In genomic region chr5:173926359-173926758, GRCh38 we compare ENCODE assay signal across 13 cellular contexts. TPM values are rescaled to one million over a fixed set of nuclear protein-coding genes. Genes with fewer than 3 reads are reported as not detected.
DNase-seq lines count a peak whose midpoint lies in the region; ATAC-seq and TF ChIP-seq lines count a peak whose summit lies in the region.
"Had no signal": no experiment of that assay in that cellular context is flagged by ENCODE, and none has a peak within 500 bp of the region (broad histone marks: within the 10 kb centered on the region; RNA-seq: fewer than 3 reads in every experiment).

No MANE protein-coding gene starts in this region.

- no peak overlapping the region for H3K4me3 Mint-ChIP-seq in activated naive CD8-positive, alpha-beta T cell treated with anti-CD3 and anti-CD28 coated beads, Interleukin-2, amount 50 U/mL, for 24 hours
- H3K4me3 Mint-ChIP-seq: activated CD8-positive, alpha-beta T cell treated with anti-CD3 and anti-CD28 coated beads, Interleukin-2, amount 10 ng/mL, durations not matched to agents 7 days and 5 days; H9; memory B cell had no signal

- 39% methylated on average over 2 of the region's 2 CpGs for WGBS in mesenchymal stem cell

- H3K36me3 ChIP-seq in Panc1 (ENCODE audit: control insufficient read depth, insufficient read depth, low read length) = no peaks in the 10 kb centered on the region
- H3K36me3 ChIP-seq in mesenchymal stem cell (ENCODE audit: control insufficient read depth in 1 of 2, insufficient read depth in 2 of 2, low read depth in 1 of 2, low read length in 2 of 2) = peaks cover 7 to 24% of the 10 kb centered on the region in 2 experiments
- H3K36me3 ChIP-seq in colonic mucosa = no peaks in the 10 kb centered on the region

- H3K4me1 ChIP-seq in Panc1 (ENCODE audit: control insufficient read depth, insufficient read depth, low read length) (no peaks in the 10 kb centered on the region), mesenchymal stem cell (ENCODE audit: control insufficient read depth, insufficient read depth, low read depth, low read length) (peaks cover 5% of the 10 kb centered on the region), colonic mucosa (no peaks in the 10 kb centered on the region)

- no peak overlapping the region for H4K91ac ChIP-seq in mesenchymal stem cell (ENCODE audit: low read length)

- H2AK5ac ChIP-seq in mesenchymal stem cell (ENCODE audit: low read length, severe bottlenecking) = no peak overlapping the region

- H3K18ac ChIP-seq in mesenchymal stem cell (ENCODE audit: low read depth in 1 of 2, low read length in 2 of 2) = no peak overlapping the region

- no peaks in the 10 kb centered on the region for H3K27me3 Mint-ChIP-seq in activated naive CD8-positive, alpha-beta T cell treated with anti-CD3 and anti-CD28 coated beads, Interleukin-2, amount 50 U/mL, for 24 hours
- H3K27me3 Mint-ChIP-seq: memory B cell had no signal

- ATAC-seq in Panc1 = no peak
- ATAC-seq in esophagus mucosa = peak; percentile 26
- no peak for ATAC-seq in HG02870 (IDR thresholded peaks at IDR 0.05; ENCODE audit: unreplicated experiment)
- ATAC-seq in GM18868 (IDR thresholded peaks at IDR 0.05; ENCODE audit: unreplicated experiment) = no peak
- no peak for ATAC-seq in activated naive CD8-positive, alpha-beta T cell treated with anti-CD3 and anti-CD28 coated beads, Interleukin-2, amount 50 U/mL, for 24 hours
- ATAC-seq: activated CD8-positive, alpha-beta T cell treated with anti-CD3 and anti-CD28 coated beads, Interleukin-2, amount 10 ng/mL, durations not matched to agents 7 days and 5 days had no signal

- BruUV-seq in Panc1 (replicated peaks; lab: Mats Ljungman, UMichigan) = no TSS peak

- H4K8ac ChIP-seq in mesenchymal stem cell (ENCODE audit: low read length) = no peak overlapping the region

- H3K27me3 ChIP-seq in Panc1 (ENCODE audit: control insufficient read depth, insufficient read depth, low read length) (no peaks in the 10 kb centered on the region), mesenchymal stem cell (ENCODE audit: control insufficient read depth in 1 of 2, insufficient read depth in 1 of 2, low read length in 2 of 2) (no peaks in the 10 kb centered on the region), colonic mucosa (no peaks in the 10 kb centered on the region)

- no peak overlapping the region for H2BK12ac ChIP-seq in mesenchymal stem cell (ENCODE audit: low read length in 2 of 2)

- intact Hi-C loops in Panc1 (cut with micrococcal nuclease; ENCODE audit: unreplicated experiment) = no loop called here
- intact Hi-C loops in colonic mucosa (cut with DNase I) = no loop called here

- CTCF ChIA-PET in Panc1 (lab: Charles Lee) = no interaction called here

- no peak overlapping the region for H3K4me2 ChIP-seq in mesenchymal stem cell (ENCODE audit: low read length, poor library complexity, severe bottlenecking)

- H3K27ac ChIP-seq in Panc1 (ENCODE audit: low read length) (no peak overlapping the region), mesenchymal stem cell (ENCODE audit: low read length, poor library complexity, severe bottlenecking) (no peak overlapping the region), colonic mucosa (no peak overlapping the region)

- H3K9me3 ChIP-seq in Panc1 (ENCODE audit: control insufficient read depth, insufficient read depth, low read depth, low read length) (no peaks in the 10 kb centered on the region), mesenchymal stem cell (ENCODE audit: control insufficient read depth, low read length) (no peaks in the 10 kb centered on the region), colonic mucosa (no peaks in the 10 kb centered on the region)

- no peak overlapping the region for H3K27ac Mint-ChIP-seq in activated naive CD8-positive, alpha-beta T cell treated with anti-CD3 and anti-CD28 coated beads, Interleukin-2, amount 50 U/mL, for 24 hours
- H3K27ac Mint-ChIP-seq: activated CD8-positive, alpha-beta T cell treated with anti-CD3 and anti-CD28 coated beads, Interleukin-2, amount 10 ng/mL, durations not matched to agents 7 days and 5 days; memory B cell had no signal

- no peak overlapping the region for H3K14ac ChIP-seq in mesenchymal stem cell (ENCODE audit: low read length in 2 of 2)

- no peak overlapping the region for H3K9ac ChIP-seq in mesenchymal stem cell (ENCODE audit: low read length)
- H3K9ac ChIP-seq in colonic mucosa (ENCODE audit: low read depth in 2 of 2, low read length in 2 of 2) = no peak overlapping the region

- H3K4ac ChIP-seq in mesenchymal stem cell (ENCODE audit: low read depth in 1 of 2, low read length in 2 of 2) = no peak overlapping the region

- H2BK15ac ChIP-seq in mesenchymal stem cell (ENCODE audit: low read depth, poor library complexity, severe bottlenecking) = no peak overlapping the region

- H3K4me1 Mint-ChIP-seq in activated naive CD8-positive, alpha-beta T cell treated with anti-CD3 and anti-CD28 coated beads, Interleukin-2, amount 50 U/mL, for 24 hours = peaks cover 15% of the 10 kb centered on the region

- no peak for TF ChIP-seq CTCF in Panc1 (IDR thresholded peaks at IDR 0.05)
- no peak for TF ChIP-seq CTCF in colonic mucosa (IDR thresholded peaks at IDR 0.05)

- H3K36me3 Mint-ChIP-seq in activated naive CD8-positive, alpha-beta T cell treated with anti-CD3 and anti-CD28 coated beads, Interleukin-2, amount 50 U/mL, for 24 hours (ENCODE audit: low read depth) = peaks cover 4% of the 10 kb centered on the region

- H2AFZ ChIP-seq in mesenchymal stem cell (ENCODE audit: low read depth, low read length) = no peak overlapping the region

- no peak overlapping the region for H2BK5ac ChIP-seq in mesenchymal stem cell (ENCODE audit: low read depth, low read length, poor library complexity, severe bottlenecking)

- no peak overlapping the region for H3K23ac ChIP-seq in mesenchymal stem cell (ENCODE audit: low read length in 2 of 2)

- no peaks in the 10 kb centered on the region for H3K9me3 Mint-ChIP-seq in activated naive CD8-positive, alpha-beta T cell treated with anti-CD3 and anti-CD28 coated beads, Interleukin-2, amount 50 U/mL, for 24 hours
- H3K9me3 Mint-ChIP-seq: H9, memory B cell had no signal

- DNase-seq in A172 (ENCODE audit: low spot score) (peak; percentile 59), Panc1 (ENCODE audit: low read depth, low spot score) (peak; percentile 57), mesenchymal stem cell (peak; percentile 61), colonic mucosa (no peak)
- DNase-seq in activated naive CD8-positive, alpha-beta T cell treated with anti-CD3 and anti-CD28 coated beads, Interleukin-2, amount 50 U/mL, for 24 hours = no peak
- DNase-seq: activated CD8-positive, alpha-beta T cell treated with anti-CD3 and anti-CD28 coated beads, Interleukin-2, amount 10 ng/mL, durations not matched to agents 7 days and 5 days; H9; NCI-H774; T-helper 1 cell had no signal

- H3K4me3 ChIP-seq in Panc1 (ENCODE audit: low read depth in 2 of 2, low read length in 2 of 2) (no peak overlapping the region), mesenchymal stem cell (ENCODE audit: insufficient read depth in 1 of 2, low read depth in 1 of 2, low read length in 2 of 2) (no peak overlapping the region), colonic mucosa (no peak overlapping the region)

- in situ Hi-C loops in Panc1 (cut with HindIII; ENCODE audit: low pct_unique_long_range_greater_than_20kb, low sequenced_read_pairs) = no loop called here

- H2BK120ac ChIP-seq in mesenchymal stem cell (ENCODE audit: low read depth, low read length) = no peak overlapping the region

- POLR2A ChIA-PET in Panc1 (lab: Charles Lee) = no interaction called here

- peaks cover 26% of the 10 kb centered on the region for H3K79me1 ChIP-seq in mesenchymal stem cell (replicated peaks; ENCODE audit: low read length, poor library complexity, severe bottlenecking)

RNA-seq across cellular contexts. Expression of gene CPEB4, which starts 38.2 kb away (rescaled TPM):
- 24.8 and 25.9 TPM in 2 replicates for total RNA-seq in A172 (2014; rRNA removed; shearing (Covaris generic))
- 27.7 TPM for total RNA-seq in Panc1 (2021; ENCODE audit: unreplicated experiment)
- 9.7 TPM for polyA plus RNA-seq in Panc1 (2012; ENCODE audit: insufficient read length)
- total RNA-seq in esophagus mucosa = 38.5 TPM
- 12.8 TPM for polyA plus RNA-seq in mesenchymal stem cell (2013, experiment 1 of 2)
- polyA plus RNA-seq in mesenchymal stem cell (2013, experiment 2 of 2) = 12.4 TPM
- 10 to 100 TPM; 23.3 to 41.7 TPM for total RNA-seq in colonic mucosa

Comparison
In these comparisons a context has a peak if more than half of its experiments do, and no peak if none do; other contexts are left out.
1. DNase-seq: peak in A172 (single experiment), Panc1 (single experiment) and mesenchymal stem cell (single experiment); none in colonic mucosa (single experiment) and activated naive CD8-positive, alpha-beta T cell treated with anti-CD3 and anti-CD28 coated beads, Interleukin-2, amount 50 U/mL, for 24 hours (single experiment).